ENCODE assay signal across 13 cellular contexts in genomic region chr2:163717993-163718680, GRCh38. TPM values are rescaled to one million over a fixed set of nuclear protein-coding genes. Genes with fewer than 3 reads are reported as not detected.
A peak's percentile ranks its signal among the peaks of the same experiment; 100 is the strongest.
DNase-seq lines count a peak whose midpoint lies in the region; ATAC-seq and TF ChIP-seq lines count a peak whose summit lies in the region.
"Had no signal": no experiment of that assay in that cellular context is flagged by ENCODE, and none has a peak within 500 bp of the region (broad histone marks: within the 10 kb centered on the region; RNA-seq: fewer than 3 reads in every experiment).

No MANE protein-coding gene starts in this region.

- H3K27ac Mint-ChIP-seq in WTC11, result no peak overlapping the region
- H3K27ac Mint-ChIP-seq: activated CD4-positive, alpha-beta T cell treated with anti-CD3 and anti-CD28 coated beads for 36 hours; activated T-helper 2 cell treated with anti-CD3 and anti-CD28 coated beads, Interferon-gamma antibody, Interleukin-2, Interleukin-4, amounts not matched to agents 10 μg/mL and 5 μg/mL and 100 μg/mL, durations not matched to agents 14 hours and 24 hours and 36 hours had no signal

- peak overlapping the region; percentile 10 for H3K4me3 ChIP-seq in thoracic aorta
- H3K4me3 ChIP-seq: K562, SK-N-MC had no signal

- H3K36me3 Mint-ChIP-seq in WTC11, result no peaks in the 10 kb centered on the region

- no peaks in the 10 kb centered on the region for H3K9me3 Mint-ChIP-seq in WTC11
- H3K9me3 Mint-ChIP-seq: activated T-helper 2 cell treated with anti-CD3 and anti-CD28 coated beads, Interferon-gamma antibody, Interleukin-2, Interleukin-4, amounts not matched to agents 10 μg/mL and 5 μg/mL and 100 μg/mL, durations not matched to agents 14 hours and 24 hours and 36 hours had no signal

- peaks cover 55% of the 10 kb centered on the region for H3K4me1 Mint-ChIP-seq in WTC11
- H3K4me1 Mint-ChIP-seq: activated CD4-positive, alpha-beta T cell treated with anti-CD3 and anti-CD28 coated beads for 36 hours had no signal

- H3K4me3 Mint-ChIP-seq in WTC11, result no peak overlapping the region
- H3K4me3 Mint-ChIP-seq: activated CD4-positive, alpha-beta T cell treated with anti-CD3 and anti-CD28 coated beads for 36 hours had no signal

- TF ChIP-seq CTCF in WTC11 (IDR thresholded peaks at IDR 0.05) (no peak), thoracic aorta (IDR thresholded peaks at IDR 0.05) (no peak)

- CTCF ChIA-PET in WTC11 (lab: Charles Lee), result no interaction called here

- ATAC-seq in Right ventricle myocardium inferior (peak; percentile 89), WTC11 (peak; percentile 61; the same call in 1 of the 2 replicates), thoracic aorta (ENCODE audit: insufficient number of reproducible peaks, low FRiP score, low read depth) (no peak), GM19452 (IDR thresholded peaks at IDR 0.05; ENCODE audit: unreplicated experiment) (no peak), HG02981 (IDR thresholded peaks at IDR 0.05; ENCODE audit: unreplicated experiment) (no peak)
- ATAC-seq: activated CD4-positive, alpha-beta T cell treated with anti-CD3 and anti-CD28 coated beads for 36 hours; esophagus mucosa; K562 had no signal

- H3K4me1 ChIP-seq in thoracic aorta (ENCODE audit: control insufficient read depth in 1 of 2, low read depth in 2 of 2), result peaks cover 22 to 61% of the 10 kb centered on the region in 2 donors

- DNase-seq in Right ventricle myocardium inferior (ENCODE audit: missing footprints) (no peak), cardiac septum (ENCODE audit: low spot score) (no peak), WTC11 (ENCODE audit: low spot score) (no peak), hippocampal formation (lab: John Stamatoyannopoulos, UW) (peak; percentile 38 to 40), thoracic aorta (ENCODE audit: low spot score) (no peak), posterior vena cava (ENCODE audit: low spot score) (no peak)
- DNase-seq: activated CD4-positive, alpha-beta T cell treated with anti-CD3 and anti-CD28 coated beads for 36 hours had no signal

- H3K27me3 ChIP-seq in thoracic aorta (replicated peaks; ENCODE audit: insufficient read depth), result no peaks in the 10 kb centered on the region

- intact Hi-C loops in Right ventricle myocardium inferior (cut with DNase I), result no loop called here
- intact Hi-C loops in cardiac septum (cut with DNase I), result no loop called here
- intact Hi-C loops in posterior vena cava (cut with DNase I), result no loop called here

- no peaks in the 10 kb centered on the region for H3K9me3 ChIP-seq in thoracic aorta

- H3K27me3 Mint-ChIP-seq in WTC11 (ENCODE audit: low read depth), result peaks cover 5% of the 10 kb centered on the region; the same call in 1 of the 2 replicates
- H3K27me3 Mint-ChIP-seq: activated CD4-positive, alpha-beta T cell treated with anti-CD3 and anti-CD28 coated beads for 36 hours had no signal

- H3K36me3 ChIP-seq in thoracic aorta, result no peaks in the 10 kb centered on the region

- POLR2A ChIA-PET in WTC11 (lab: Charles Lee), result interaction anchor here (0.6 kb wide), 1 partner anchor 1733 kb away, joined by 7 read pairs; no protein-coding TSS in a partner anchor

- H3K27ac ChIP-seq in thoracic aorta, result no peak overlapping the region
- H3K27ac ChIP-seq: SK-N-MC had no signal

TF ChIP-seq in WTC11, 78 proteins besides CTCF, POLR2A, EP300 and RAD21:
- TF ChIP-seq JUN (CRISPR knock-in tag; IDR thresholded peaks at IDR 0.05) (no peak), KAT7 (CRISPR knock-in tag; IDR thresholded peaks at IDR 0.05; ENCODE audit: borderline replicate concordance) (no peak), ZSCAN18 (CRISPR knock-in tag; IDR thresholded peaks at IDR 0.05) (no peak), RELA (CRISPR knock-in tag; IDR thresholded peaks at IDR 0.05; ENCODE audit: borderline replicate concordance) (no peak), TP53 (CRISPR knock-in tag; IDR thresholded peaks at IDR 0.05) (no peak), NR2C2 (CRISPR knock-in tag; IDR thresholded peaks at IDR 0.05) (no peak), EMX1 (CRISPR knock-in tag; IDR thresholded peaks at IDR 0.05) (no peak), HMGA2 (CRISPR knock-in tag; IDR thresholded peaks at IDR 0.05) (no peak), CREM (CRISPR knock-in tag; IDR thresholded peaks at IDR 0.05) (no peak), FOXP1 (CRISPR knock-in tag; IDR thresholded peaks at IDR 0.05; ENCODE audit: borderline replicate concordance) (no peak), OVOL2 (CRISPR knock-in tag; IDR thresholded peaks at IDR 0.05; ENCODE audit: borderline replicate concordance) (no peak), TEAD1 (CRISPR knock-in tag; IDR thresholded peaks at IDR 0.05) (no peak), SP1 (CRISPR knock-in tag; conservative IDR thresholded peaks at IDR 0.05) (no peak)
- TF ChIP-seq, protein P1, sequence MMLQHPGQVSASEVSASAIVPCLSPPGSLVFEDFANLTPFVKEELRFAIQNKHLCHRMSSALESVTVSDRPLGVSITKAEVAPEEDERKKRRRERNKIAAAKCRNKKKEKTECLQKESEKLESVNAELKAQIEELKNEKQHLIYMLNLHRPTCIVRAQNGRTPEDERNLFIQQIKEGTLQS (CRISPR knock-in tag; conservative IDR thresholded peaks at IDR 0.05), result no peak
- TF ChIP-seq, protein P2, sequence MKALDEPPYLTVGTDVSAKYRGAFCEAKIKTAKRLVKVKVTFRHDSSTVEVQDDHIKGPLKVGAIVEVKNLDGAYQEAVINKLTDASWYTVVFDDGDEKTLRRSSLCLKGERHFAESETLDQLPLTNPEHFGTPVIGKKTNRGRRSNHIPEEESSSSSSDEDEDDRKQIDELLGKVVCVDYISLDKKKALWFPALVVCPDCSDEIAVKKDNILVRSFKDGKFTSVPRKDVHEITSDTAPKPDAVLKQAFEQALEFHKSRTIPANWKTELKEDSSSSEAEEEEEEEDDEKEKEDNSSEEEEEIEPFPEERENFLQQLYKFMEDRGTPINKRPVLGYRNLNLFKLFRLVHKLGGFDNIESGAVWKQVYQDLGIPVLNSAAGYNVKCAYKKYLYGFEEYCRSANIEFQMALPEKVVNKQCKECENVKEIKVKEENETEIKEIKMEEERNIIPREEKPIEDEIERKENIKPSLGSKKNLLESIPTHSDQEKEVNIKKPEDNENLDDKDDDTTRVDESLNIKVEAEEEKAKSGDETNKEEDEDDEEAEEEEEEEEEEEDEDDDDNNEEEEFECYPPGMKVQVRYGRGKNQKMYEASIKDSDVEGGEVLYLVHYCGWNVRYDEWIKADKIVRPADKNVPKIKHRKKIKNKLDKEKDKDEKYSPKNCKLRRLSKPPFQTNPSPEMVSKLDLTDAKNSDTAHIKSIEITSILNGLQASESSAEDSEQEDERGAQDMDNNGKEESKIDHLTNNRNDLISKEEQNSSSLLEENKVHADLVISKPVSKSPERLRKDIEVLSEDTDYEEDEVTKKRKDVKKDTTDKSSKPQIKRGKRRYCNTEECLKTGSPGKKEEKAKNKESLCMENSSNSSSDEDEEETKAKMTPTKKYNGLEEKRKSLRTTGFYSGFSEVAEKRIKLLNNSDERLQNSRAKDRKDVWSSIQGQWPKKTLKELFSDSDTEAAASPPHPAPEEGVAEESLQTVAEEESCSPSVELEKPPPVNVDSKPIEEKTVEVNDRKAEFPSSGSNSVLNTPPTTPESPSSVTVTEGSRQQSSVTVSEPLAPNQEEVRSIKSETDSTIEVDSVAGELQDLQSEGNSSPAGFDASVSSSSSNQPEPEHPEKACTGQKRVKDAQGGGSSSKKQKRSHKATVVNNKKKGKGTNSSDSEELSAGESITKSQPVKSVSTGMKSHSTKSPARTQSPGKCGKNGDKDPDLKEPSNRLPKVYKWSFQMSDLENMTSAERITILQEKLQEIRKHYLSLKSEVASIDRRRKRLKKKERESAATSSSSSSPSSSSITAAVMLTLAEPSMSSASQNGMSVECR (CRISPR knock-in tag; IDR thresholded peaks at IDR 0.05; ENCODE audit: borderline replicate concordance), result no peak
- TF ChIP-seq, protein P3, sequence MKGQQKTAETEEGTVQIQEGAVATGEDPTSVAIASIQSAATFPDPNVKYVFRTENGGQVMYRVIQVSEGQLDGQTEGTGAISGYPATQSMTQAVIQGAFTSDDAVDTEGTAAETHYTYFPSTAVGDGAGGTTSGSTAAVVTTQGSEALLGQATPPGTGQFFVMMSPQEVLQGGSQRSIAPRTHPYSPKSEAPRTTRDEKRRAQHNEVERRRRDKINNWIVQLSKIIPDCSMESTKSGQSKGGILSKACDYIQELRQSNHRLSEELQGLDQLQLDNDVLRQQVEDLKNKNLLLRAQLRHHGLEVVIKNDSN (CRISPR knock-in tag; IDR thresholded peaks at IDR 0.05), result no peak

RNA-seq across cellular contexts. Expression of gene FIGN, which starts 17.7 kb away (rescaled TPM):
- total RNA-seq in Right ventricle myocardium inferior (16.7 TPM), cardiac septum (16.4 TPM), WTC11 (2021) (19.4 to 23.8 TPM (median 23.1 TPM) in 3 replicates), thoracic aorta (10 to 100 TPM; 10.8 to 21.2 TPM), posterior vena cava (10 to 100 TPM; 14.4 to 23.6 TPM)
- total RNA-seq: activated CD4-positive, alpha-beta T cell treated with anti-CD3 and anti-CD28 coated beads for 36 hours; activated T-helper 2 cell treated with anti-CD3 and anti-CD28 coated beads, Interferon-gamma antibody, Interleukin-2, Interleukin-4, amounts not matched to agents 10 μg/mL and 5 μg/mL and 100 μg/mL, durations not matched to agents 14 hours and 24 hours and 36 hours had no signal

Comparison
In these comparisons a context has a peak if more than half of its experiments do, and no peak if none do; other contexts are left out.
1. ATAC-seq: peak in Right ventricle myocardium inferior (single experiment) and WTC11 (single experiment); none in thoracic aorta (single experiment), GM19452 (single experiment) and HG02981 (single experiment).
2. DNase-seq: peak in hippocampal formation (2 of 2); none in Right ventricle myocardium inferior (single experiment), cardiac septum (single experiment), WTC11 (single experiment), thoracic aorta (single experiment) and posterior vena cava (single experiment).